ENCODE assay signal across 21 cellular contexts in the genomic region with DNA sequence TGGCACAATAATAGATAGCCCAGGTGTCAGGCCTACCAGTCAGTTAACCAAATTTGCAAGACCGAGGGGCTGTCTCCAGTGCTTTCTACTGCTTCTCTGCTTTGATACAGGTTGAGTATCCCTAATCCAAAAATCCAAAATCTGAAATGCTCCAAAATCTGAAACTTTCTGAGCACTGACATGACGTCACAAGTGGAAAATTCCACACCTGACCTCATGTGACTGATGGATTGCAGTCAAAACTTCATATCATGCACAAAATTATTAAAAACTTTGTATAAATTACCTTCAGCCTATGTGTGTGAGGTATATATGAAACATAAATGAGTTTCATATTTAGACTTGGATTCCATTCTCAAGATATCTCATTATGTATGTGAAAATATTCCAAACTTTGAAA.
"Had no signal": no experiment of that assay in that cellular context is flagged by ENCODE, and none has a peak within 500 bp of the region (broad histone marks: within the 10 kb centered on the region; RNA-seq: fewer than 3 reads in every experiment).

No MANE protein-coding gene starts in this region.

- DNase-seq: Karpas-422, KG1, MV-4-11, NCI-H1048, NCI-H1105, NCI-H1417, NCI-H1436 treated with DMSO at 0.1 percent for 48 hours, NCI-H1694, NCI-H1930, NCI-H2081, NCI-H2107, NCI-H2171, NCI-H226, NCI-H446, NCI-H510A, NCI-H524 treated with DMSO at 0.1 percent for 48 hours, NCI-H69, NCI-H774, SHP77 had no signal

- FAIRE-seq: RCC 7860 had no signal

- H3K27ac ChIP-seq: RWPE1 had no signal
